ENCODE assay signal across 2 cellular contexts in genomic region chr15:75363786-75364185, GRCh38.
A peak's percentile ranks its signal among the peaks of the same experiment; 100 is the strongest.
TF ChIP-seq lines count a peak whose summit lies in the region.

No MANE protein-coding gene starts in this region.

TF ChIP-seq in K562, 482 proteins besides CTCF, POLR2A, EP300 and RAD21:
- TF ChIP-seq POLR2G (IDR thresholded peaks at IDR 0.05; ENCODE audit: low read depth, low read length) = peak; percentile 56; the same call in 1 of the 2 replicates
- no peak for TF ChIP-seq SRF (CRISPR knock-in tag; IDR thresholded peaks at IDR 0.05)
- peak; percentile 51 for TF ChIP-seq RBFOX2 (IDR thresholded peaks at IDR 0.05; ENCODE audit: low read depth, low read length)

TF ChIP-seq in H1, 55 proteins besides CTCF, POLR2A, EP300 and RAD21:
- no peak for TF ChIP-seq KDM5A (IDR thresholded peaks at IDR 0.05; ENCODE audit: low read length)
- TF ChIP-seq RXRA (IDR thresholded peaks at IDR 0.05; ENCODE audit: insufficient read depth, low read depth, low read length) = no peak
- no peak for TF ChIP-seq TAF7 (optimal IDR thresholded peaks at IDR 0.05; ENCODE audit: borderline replicate concordance, low read depth, low read length)
- no peak for TF ChIP-seq MAFK (IDR thresholded peaks at IDR 0.05; ENCODE audit: low read depth, low read length)
- TF ChIP-seq RNF2 (IDR thresholded peaks at IDR 0.05; ENCODE audit: borderline replicate concordance, low read depth, low read length, missing control alignments, poor library complexity, severe bottlenecking) = no peak
- TF ChIP-seq CHD2 (IDR thresholded peaks at IDR 0.05; ENCODE audit: low read length) = no peak
- no peak for TF ChIP-seq NRF1 (IDR thresholded peaks at IDR 0.05; ENCODE audit: low read depth, low read length)
- TF ChIP-seq EGR1 (IDR thresholded peaks at IDR 0.05; ENCODE audit: borderline replicate concordance, low read depth, low read length) = no peak
- no peak for TF ChIP-seq SRF (IDR thresholded peaks at IDR 0.05; ENCODE audit: low read depth, low read length)
